1 cellular context compared by ENCODE assay signal in the genomic region with DNA sequence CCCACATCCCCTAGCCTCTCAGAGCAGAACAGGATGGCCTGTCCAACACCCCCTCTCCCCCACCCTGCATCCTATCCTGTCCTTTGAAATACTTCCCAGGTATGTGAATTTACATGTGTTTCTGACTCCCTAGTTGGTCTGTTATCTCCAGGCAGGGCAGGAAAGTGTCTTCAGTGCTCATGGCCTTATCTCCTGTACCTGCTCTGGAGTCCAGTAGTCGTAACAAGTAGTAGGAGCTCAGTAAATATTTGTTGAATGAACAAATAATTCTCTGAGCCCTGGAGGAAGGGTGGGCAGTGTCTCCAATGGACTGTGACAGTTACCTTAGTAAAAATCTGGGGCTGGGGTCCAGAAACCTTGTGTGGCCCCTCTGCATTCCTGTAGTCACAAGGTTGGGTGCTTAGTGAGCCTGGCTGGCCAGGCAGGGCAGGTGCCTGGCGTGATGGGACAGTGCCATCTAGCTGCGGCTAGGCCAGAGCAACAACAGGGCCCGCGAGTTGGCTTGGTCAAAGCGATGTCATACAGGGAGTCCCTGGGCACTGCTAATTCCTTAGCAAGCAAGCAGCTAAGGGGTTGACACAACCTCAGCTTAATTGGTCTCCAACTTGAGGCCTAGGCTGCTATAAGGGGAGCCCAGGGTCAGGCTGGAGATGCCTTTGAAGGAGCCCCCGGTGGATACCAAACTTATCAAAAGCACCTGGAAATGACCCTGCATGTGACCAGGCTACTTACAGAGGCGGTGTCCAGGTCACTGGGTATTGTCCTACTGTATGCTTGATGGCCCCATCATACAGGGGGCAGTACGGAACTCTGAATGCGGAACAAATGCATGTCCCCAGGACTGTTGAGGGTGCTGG.
TF ChIP-seq lines count a peak whose summit lies in the region.

No MANE protein-coding gene starts in this region.

TF ChIP-seq in GM12878, 131 proteins besides CTCF, POLR2A, EP300 and RAD21 (continued from another document):
- TF ChIP-seq, protein P1, sequence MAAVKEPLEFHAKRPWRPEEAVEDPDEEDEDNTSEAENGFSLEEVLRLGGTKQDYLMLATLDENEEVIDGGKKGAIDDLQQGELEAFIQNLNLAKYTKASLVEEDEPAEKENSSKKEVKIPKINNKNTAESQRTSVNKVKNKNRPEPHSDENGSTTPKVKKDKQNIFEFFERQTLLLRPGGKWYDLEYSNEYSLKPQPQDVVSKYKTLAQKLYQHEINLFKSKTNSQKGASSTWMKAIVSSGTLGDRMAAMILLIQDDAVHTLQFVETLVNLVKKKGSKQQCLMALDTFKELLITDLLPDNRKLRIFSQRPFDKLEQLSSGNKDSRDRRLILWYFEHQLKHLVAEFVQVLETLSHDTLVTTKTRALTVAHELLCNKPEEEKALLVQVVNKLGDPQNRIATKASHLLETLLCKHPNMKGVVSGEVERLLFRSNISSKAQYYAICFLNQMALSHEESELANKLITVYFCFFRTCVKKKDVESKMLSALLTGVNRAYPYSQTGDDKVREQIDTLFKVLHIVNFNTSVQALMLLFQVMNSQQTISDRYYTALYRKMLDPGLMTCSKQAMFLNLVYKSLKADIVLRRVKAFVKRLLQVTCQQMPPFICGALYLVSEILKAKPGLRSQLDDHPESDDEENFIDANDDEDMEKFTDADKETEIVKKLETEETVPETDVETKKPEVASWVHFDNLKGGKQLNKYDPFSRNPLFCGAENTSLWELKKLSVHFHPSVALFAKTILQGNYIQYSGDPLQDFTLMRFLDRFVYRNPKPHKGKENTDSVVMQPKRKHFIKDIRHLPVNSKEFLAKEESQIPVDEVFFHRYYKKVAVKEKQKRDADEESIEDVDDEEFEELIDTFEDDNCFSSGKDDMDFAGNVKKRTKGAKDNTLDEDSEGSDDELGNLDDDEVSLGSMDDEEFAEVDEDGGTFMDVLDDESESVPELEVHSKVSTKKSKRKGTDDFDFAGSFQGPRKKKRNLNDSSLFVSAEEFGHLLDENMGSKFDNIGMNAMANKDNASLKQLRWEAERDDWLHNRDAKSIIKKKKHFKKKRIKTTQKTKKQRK (IDR thresholded peaks at IDR 0.05; ENCODE audit: low read depth, low read length): no peak
- TF ChIP-seq, protein P2, sequence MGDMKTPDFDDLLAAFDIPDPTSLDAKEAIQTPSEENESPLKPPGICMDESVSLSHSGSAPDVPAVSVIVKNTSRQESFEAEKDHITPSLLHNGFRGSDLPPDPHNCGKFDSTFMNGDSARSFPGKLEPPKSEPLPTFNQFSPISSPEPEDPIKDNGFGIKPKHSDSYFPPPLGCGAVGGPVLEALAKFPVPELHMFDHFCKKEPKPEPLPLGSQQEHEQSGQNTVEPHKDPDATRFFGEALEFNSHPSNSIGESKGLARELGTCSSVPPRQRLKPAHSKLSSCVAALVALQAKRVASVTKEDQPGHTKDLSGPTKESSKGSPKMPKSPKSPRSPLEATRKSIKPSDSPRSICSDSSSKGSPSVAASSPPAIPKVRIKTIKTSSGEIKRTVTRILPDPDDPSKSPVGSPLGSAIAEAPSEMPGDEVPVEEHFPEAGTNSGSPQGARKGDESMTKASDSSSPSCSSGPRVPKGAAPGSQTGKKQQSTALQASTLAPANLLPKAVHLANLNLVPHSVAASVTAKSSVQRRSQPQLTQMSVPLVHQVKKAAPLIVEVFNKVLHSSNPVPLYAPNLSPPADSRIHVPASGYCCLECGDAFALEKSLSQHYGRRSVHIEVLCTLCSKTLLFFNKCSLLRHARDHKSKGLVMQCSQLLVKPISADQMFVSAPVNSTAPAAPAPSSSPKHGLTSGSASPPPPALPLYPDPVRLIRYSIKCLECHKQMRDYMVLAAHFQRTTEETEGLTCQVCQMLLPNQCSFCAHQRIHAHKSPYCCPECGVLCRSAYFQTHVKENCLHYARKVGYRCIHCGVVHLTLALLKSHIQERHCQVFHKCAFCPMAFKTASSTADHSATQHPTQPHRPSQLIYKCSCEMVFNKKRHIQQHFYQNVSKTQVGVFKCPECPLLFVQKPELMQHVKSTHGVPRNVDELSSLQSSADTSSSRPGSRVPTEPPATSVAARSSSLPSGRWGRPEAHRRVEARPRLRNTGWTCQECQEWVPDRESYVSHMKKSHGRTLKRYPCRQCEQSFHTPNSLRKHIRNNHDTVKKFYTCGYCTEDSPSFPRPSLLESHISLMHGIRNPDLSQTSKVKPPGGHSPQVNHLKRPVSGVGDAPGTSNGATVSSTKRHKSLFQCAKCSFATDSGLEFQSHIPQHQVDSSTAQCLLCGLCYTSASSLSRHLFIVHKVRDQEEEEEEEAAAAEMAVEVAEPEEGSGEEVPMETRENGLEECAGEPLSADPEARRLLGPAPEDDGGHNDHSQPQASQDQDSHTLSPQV (IDR thresholded peaks at IDR 0.05): no peak
- TF ChIP-seq TCF3 (IDR thresholded peaks at IDR 0.05; ENCODE audit: borderline replicate concordance, insufficient read depth, low read depth, low read length) (no peak), KDM1A (IDR thresholded peaks at IDR 0.05; ENCODE audit: borderline replicate concordance) (no peak), TARDBP (IDR thresholded peaks at IDR 0.05; ENCODE audit: borderline replicate concordance) (no peak), SPI1 (IDR thresholded peaks at IDR 0.05; ENCODE audit: borderline replicate concordance, insufficient read depth, low read depth, low read length) (no peak), SMARCA5 (IDR thresholded peaks at IDR 0.05) (peak; percentile 48; the same call in 1 of the 2 replicates), CBX5 (IDR thresholded peaks at IDR 0.05; ENCODE audit: low read depth) (no peak), CREB1 (IDR thresholded peaks at IDR 0.05; ENCODE audit: low read depth) (no peak), SP1 (IDR thresholded peaks at IDR 0.05; ENCODE audit: low read depth, low read length) (no peak), GATAD2B (conservative IDR thresholded peaks at IDR 0.05; ENCODE audit: low read depth) (no peak)
- TF ChIP-seq, protein P3, sequence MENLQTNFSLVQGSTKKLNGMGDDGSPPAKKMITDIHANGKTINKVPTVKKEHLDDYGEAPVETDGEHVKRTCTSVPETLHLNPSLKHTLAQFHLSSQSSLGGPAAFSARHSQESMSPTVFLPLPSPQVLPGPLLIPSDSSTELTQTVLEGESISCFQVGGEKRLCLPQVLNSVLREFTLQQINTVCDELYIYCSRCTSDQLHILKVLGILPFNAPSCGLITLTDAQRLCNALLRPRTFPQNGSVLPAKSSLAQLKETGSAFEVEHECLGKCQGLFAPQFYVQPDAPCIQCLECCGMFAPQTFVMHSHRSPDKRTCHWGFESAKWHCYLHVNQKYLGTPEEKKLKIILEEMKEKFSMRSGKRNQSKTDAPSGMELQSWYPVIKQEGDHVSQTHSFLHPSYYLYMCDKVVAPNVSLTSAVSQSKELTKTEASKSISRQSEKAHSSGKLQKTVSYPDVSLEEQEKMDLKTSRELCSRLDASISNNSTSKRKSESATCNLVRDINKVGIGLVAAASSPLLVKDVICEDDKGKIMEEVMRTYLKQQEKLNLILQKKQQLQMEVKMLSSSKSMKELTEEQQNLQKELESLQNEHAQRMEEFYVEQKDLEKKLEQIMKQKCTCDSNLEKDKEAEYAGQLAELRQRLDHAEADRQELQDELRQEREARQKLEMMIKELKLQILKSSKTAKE (IDR thresholded peaks at IDR 0.05; ENCODE audit: low read depth, poor library complexity, severe bottlenecking): no peak
